11 cellular contexts compared by ENCODE assay signal in the genomic region with DNA sequence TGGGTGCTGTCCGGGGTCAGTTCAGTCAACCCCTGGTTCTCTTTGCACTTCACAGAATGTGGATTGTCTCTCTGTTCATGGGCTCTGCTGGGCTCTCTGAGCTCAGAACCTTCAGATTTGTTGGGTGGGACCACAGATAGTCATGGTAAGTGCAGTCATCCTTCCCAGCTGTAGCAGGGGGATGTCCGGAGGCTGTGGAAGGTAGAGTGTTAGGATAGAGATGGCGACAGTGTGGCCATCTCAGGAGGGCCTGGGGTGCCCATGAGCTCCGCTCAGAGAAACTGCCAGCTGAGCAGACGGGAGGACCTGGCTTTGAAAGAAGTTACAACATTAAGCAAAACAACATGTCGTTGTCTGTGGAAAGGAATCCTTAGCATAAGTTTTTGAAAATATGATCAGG.
DNase-seq lines count a peak whose midpoint lies in the region; ATAC-seq and TF ChIP-seq lines count a peak whose summit lies in the region.
"Had no signal": no experiment of that assay in that cellular context is flagged by ENCODE, and none has a peak within 500 bp of the region (broad histone marks: within the 10 kb centered on the region; RNA-seq: fewer than 3 reads in every experiment).

No MANE protein-coding gene starts in this region.

- H3K4me3 ChIP-seq in dorsolateral prefrontal cortex, result no peak overlapping the region
- H3K4me3 ChIP-seq: transverse colon had no signal

- intact Hi-C loops in dorsolateral prefrontal cortex (cut with DNase I), result no loop called here

- peak; percentile 35 for ATAC-seq in GM18498 (IDR thresholded peaks at IDR 0.05; ENCODE audit: unreplicated experiment)
- ATAC-seq in GM21360 (IDR thresholded peaks at IDR 0.05; ENCODE audit: unreplicated experiment), result peak; percentile 11
- ATAC-seq in HG03280 (IDR thresholded peaks at IDR 0.05; ENCODE audit: unreplicated experiment), result peak; percentile 13

- no peaks in the 10 kb centered on the region for H3K27me3 ChIP-seq in dorsolateral prefrontal cortex
- H3K27me3 ChIP-seq: transverse colon had no signal

- H3K27ac ChIP-seq in dorsolateral prefrontal cortex, result peak overlapping the region; percentile 40 to 98 (median 88)

- DNase-seq in dorsolateral prefrontal cortex, result no peak
- DNase-seq in NOMO-1 treated with DMSO at 0.1 percent for 48 hours (lab: John Stamatoyannopoulos, UW; ENCODE audit: unreplicated experiment), result no peak
- no peak for DNase-seq in NCI-H774 (lab: John Stamatoyannopoulos, UW)
- DNase-seq in RKO (ENCODE audit: low spot score), result no peak
- no peak for DNase-seq in EL
- DNase-seq: kidney glomerular epithelial cell, NCI-H524, transverse colon had no signal

- TF ChIP-seq CTCF in dorsolateral prefrontal cortex (IDR thresholded peaks at IDR 0.05 in 54 of 56, conservative IDR thresholded peaks at IDR 0.05 in 2 of 56; ENCODE audit: low read depth in 1 of 56, partially characterized antibody in 56 of 56), result no peak
